In the genomic region with DNA sequence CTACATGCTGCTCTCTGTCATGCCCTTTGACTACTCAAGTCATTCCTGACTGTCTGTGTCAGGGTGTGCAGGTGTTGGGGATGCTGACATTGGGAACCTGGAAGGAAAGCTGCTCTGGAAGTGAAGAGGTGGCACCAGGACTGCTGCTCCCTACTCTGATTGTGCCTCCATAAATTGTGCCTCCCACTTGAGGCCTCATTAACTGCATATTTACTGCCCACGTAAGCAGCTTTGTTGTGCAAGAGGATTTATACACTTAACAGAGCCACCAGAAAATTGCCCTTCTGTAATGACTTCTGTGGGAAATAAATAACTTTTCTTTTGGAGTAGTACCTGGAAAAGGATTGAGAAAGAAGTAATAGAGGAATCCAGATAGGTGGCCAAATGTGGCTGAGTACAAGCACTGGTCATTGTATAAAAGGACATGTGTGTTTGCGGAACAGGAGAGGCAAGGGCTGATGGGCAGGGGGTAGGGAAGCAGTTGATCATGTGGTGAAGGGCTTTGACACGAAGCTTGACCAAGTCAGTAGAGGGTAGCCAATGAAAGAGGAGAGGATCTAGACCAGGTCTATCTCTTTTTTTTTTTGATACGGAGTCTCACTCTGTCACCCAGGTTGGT, we compare ENCODE assay signal across 17 cellular contexts. TPM values are rescaled to one million over a fixed set of nuclear protein-coding genes. Genes with fewer than 3 reads are reported as not detected.
A peak's percentile ranks its signal among the peaks of the same experiment; 100 is the strongest.
DNase-seq lines count a peak whose midpoint lies in the region; ATAC-seq, FAIRE-seq and TF ChIP-seq lines count a peak whose summit lies in the region.
"Had no signal": no experiment of that assay in that cellular context is flagged by ENCODE, and none has a peak within 500 bp of the region (broad histone marks: within the 10 kb centered on the region; RNA-seq: fewer than 3 reads in every experiment).

No MANE protein-coding gene starts in this region.

- DNase-seq in D721Med (ENCODE audit: insufficient read length, low spot score) = no peak
- DNase-seq in EH (ENCODE audit: low read depth) = peak; percentile 39
- peak; percentile 1 for DNase-seq in kidney glomerular epithelial cell (lab: John Stamatoyannopoulos, UW)
- peak; percentile 92 for DNase-seq in renal cortical epithelial cell (ENCODE audit: low read depth)
- no peak for DNase-seq in GDM1 (lab: John Stamatoyannopoulos, UW)
- DNase-seq in head of caudate nucleus = no peak
- DNase-seq: BE2C; CD4-positive, alpha-beta memory T cell; GOT3; HFFc6; MG63; NCI-H1092 treated with DMSO at 0.1 percent for 48 hours; NCI-H1930; NCI-H526; SHP77 treated with DMSO at 0.1 percent for 48 hours had no signal

- ATAC-seq in HG03135 (IDR thresholded peaks at IDR 0.05; ENCODE audit: unreplicated experiment) = no peak
- ATAC-seq: Panc1 had no signal

- FAIRE-seq in D721Med (lab: Jason Lieb, UNC) = peak; percentile 6

- intact Hi-C loops in head of caudate nucleus (cut with DNase I) = no loop called here

- TF ChIP-seq CTCF in D721Med (IDR thresholded peaks at IDR 0.05; ENCODE audit: insufficient read depth, missing control alignments) = peak; percentile 2

RNA-seq across cellular contexts. Expression of a gene that starts 24.8 kb away (rescaled TPM):
- total RNA-seq in renal cortical epithelial cell = 0.35 and 0.40 TPM in 2 replicates

Comparison
In these comparisons a context has a peak if more than half of its experiments do, and no peak if none do; other contexts are left out.
1. DNase-seq: peak in EH (single experiment), kidney glomerular epithelial cell (single experiment) and renal cortical epithelial cell (single experiment); none in D721Med (single experiment), GDM1 (single experiment) and head of caudate nucleus (0 of 42).